17 cellular contexts compared by ENCODE assay signal in genomic region chr22:40982482-40983385, GRCh38. TPM values are rescaled to one million over a fixed set of nuclear protein-coding genes. Genes with fewer than 3 reads are reported as not detected.
DNase-seq lines count a peak whose midpoint lies in the region; ATAC-seq and TF ChIP-seq lines count a peak whose summit lies in the region.
"Had no signal": no experiment of that assay in that cellular context is flagged by ENCODE, and none has a peak within 500 bp of the region (broad histone marks: within the 10 kb centered on the region; RNA-seq: fewer than 3 reads in every experiment).

No MANE protein-coding gene starts in this region.

- H3K9me3 Mint-ChIP-seq in Caco-2 (ENCODE audit: unreplicated experiment): no peaks in the 10 kb centered on the region
- H3K9me3 Mint-ChIP-seq: T-helper 1 cell treated with Interleukin-12 subunit alpha and Interleukin-12 subunit beta and Interleukin-4 antibody, amounts not matched to agents 30 μg/mL and 1 μg/mL, for 36 hours had no signal

- WGBS in heart left ventricle, 4 donors: 58 to 69% (median 65%) methylated on average over 20 to 21 of the region's 21 CpGs

- H3K4me3 ChIP-seq in Panc1 (ENCODE audit: low read depth in 2 of 2, low read length in 2 of 2): no peak overlapping the region
- H3K4me3 ChIP-seq in heart left ventricle: no peak overlapping the region
- no peak overlapping the region for H3K4me3 ChIP-seq in rectal smooth muscle tissue (ENCODE audit: low read length)
- H3K4me3 ChIP-seq in Caco-2 (ENCODE audit: low read depth, low read length): no peak overlapping the region
- H3K4me3 ChIP-seq: GM23248, testis had no signal

- H3K9me3 ChIP-seq in Panc1 (ENCODE audit: control insufficient read depth, insufficient read depth, low read depth, low read length) (no peaks in the 10 kb centered on the region), heart left ventricle (no peaks in the 10 kb centered on the region), Caco-2 (no peaks in the 10 kb centered on the region)
- H3K9me3 ChIP-seq: testis had no signal

- TF ChIP-seq POLR2A in heart left ventricle (IDR thresholded peaks at IDR 0.05): no peak

- peak; percentile 34; the same call in 1 of the 2 replicates for ATAC-seq in Panc1
- peak; percentile 47 to 87 (median 75) for ATAC-seq in heart left ventricle
- ATAC-seq: activated CD4-positive, CD25-positive, alpha-beta regulatory T cell treated with anti-CD3 and anti-CD28 coated beads, Interleukin-2, amount 50 U/mL, for 24 hours had no signal

- POLR2A ChIA-PET in Panc1 (lab: Charles Lee): interaction anchor here (0.5 kb wide), 1 partner anchor 9 kb away, joined by 7 read pairs; no protein-coding TSS in a partner anchor
- POLR2A ChIA-PET in Caco-2 (lab: Charles Lee): no interaction called here

- intact Hi-C loops in Panc1 (cut with micrococcal nuclease; ENCODE audit: unreplicated experiment) (no loop called here), heart left ventricle (cut with DNase I) (no loop called here), Caco-2 (cut with micrococcal nuclease; ENCODE audit: unreplicated experiment) (no loop called here)

- CTCF ChIA-PET in Panc1 (lab: Charles Lee): interaction anchor here (0.7 kb wide), 1 partner anchor 10 kb away, joined by 4 read pairs; no protein-coding TSS in a partner anchor
- CTCF ChIA-PET in Caco-2 (lab: Charles Lee): no interaction called here

- no TSS peak for BruUV-seq in Panc1 (replicated peaks; lab: Mats Ljungman, UMichigan)
- BruUV-seq in Caco-2 (replicated peaks; lab: Mats Ljungman, UMichigan): no TSS peak

- TF ChIP-seq CTCF in GM13977 (IDR thresholded peaks at IDR 0.05; ENCODE audit: extremely low read depth, insufficient read depth, missing control alignments) (no peak), Panc1 (IDR thresholded peaks at IDR 0.05) (no peak), heart left ventricle (IDR thresholded peaks at IDR 0.05) (no peak), Caco-2 (IDR thresholded peaks at IDR 0.05; ENCODE audit: insufficient read depth in 1 of 2, low read depth in 1 of 2, low read length in 1 of 2, severe bottlenecking in 1 of 2, unreplicated experiment in 1 of 2) (no peak)

- H3K27ac ChIP-seq in Panc1 (ENCODE audit: low read length) (no peak overlapping the region), heart left ventricle (peak overlapping the region in 5 of 12 donors; percentile 13 to 47 (median 40)), rectal smooth muscle tissue (ENCODE audit: low read depth, low read length) (peak overlapping the region; percentile 58)
- H3K27ac ChIP-seq: GM23248, testis had no signal

- H3K36me3 Mint-ChIP-seq in Caco-2 (ENCODE audit: insufficient read depth, unreplicated experiment): no peaks in the 10 kb centered on the region

- DNase-seq in GM13977 (ENCODE audit: low spot score) (peak; percentile 67), Panc1 (ENCODE audit: low read depth, low spot score) (no peak), heart left ventricle (peak in 2 of 5 donors; percentile 35 to 37), Caco-2 (no peak), NCI-H345 treated with DMSO at 0.1 percent for 48 hours (lab: John Stamatoyannopoulos, UW; ENCODE audit: unreplicated experiment) (no peak), COR-L47 (lab: John Stamatoyannopoulos, UW) (no peak), hypothalamus (lab: John Stamatoyannopoulos, UW) (no peak)
- DNase-seq: activated CD8-positive, alpha-beta memory T cell treated with anti-CD3 and anti-CD28 coated beads, Interleukin-2, amount 50 U/mL, for 4 hours; activated naive CD4-positive, alpha-beta T cell; cortex of kidney; GM23248; kidney glomerular epithelial cell; testis had no signal

- H3K4me1 Mint-ChIP-seq in Caco-2 (ENCODE audit: low read depth, unreplicated experiment): no peaks in the 10 kb centered on the region

- no peak overlapping the region for H3K9ac ChIP-seq in rectal smooth muscle tissue (ENCODE audit: low read length)
- H3K9ac ChIP-seq: GM23248 had no signal

- H3K27me3 ChIP-seq in Panc1 (ENCODE audit: control insufficient read depth, insufficient read depth, low read length): no peaks in the 10 kb centered on the region
- H3K27me3 ChIP-seq in heart left ventricle: no peaks in the 10 kb centered on the region
- H3K27me3 ChIP-seq in rectal smooth muscle tissue (ENCODE audit: control insufficient read depth, insufficient read depth, low read length): no peaks in the 10 kb centered on the region
- H3K27me3 ChIP-seq in Caco-2 (replicated peaks; ENCODE audit: control insufficient read depth, insufficient read depth, low read length): no peaks in the 10 kb centered on the region
- H3K27me3 ChIP-seq: testis had no signal

- H3K36me3 ChIP-seq in Panc1 (ENCODE audit: control insufficient read depth, insufficient read depth, low read length): no peaks in the 10 kb centered on the region
- no peaks in the 10 kb centered on the region for H3K36me3 ChIP-seq in heart left ventricle
- H3K36me3 ChIP-seq in rectal smooth muscle tissue (ENCODE audit: control insufficient read depth, insufficient read depth, low read length): no peaks in the 10 kb centered on the region
- H3K36me3 ChIP-seq in Caco-2 (ENCODE audit: control insufficient read depth, insufficient read depth, low read length): no peaks in the 10 kb centered on the region

- H3K27ac Mint-ChIP-seq in Caco-2 (ENCODE audit: unreplicated experiment): no peak overlapping the region
- H3K27ac Mint-ChIP-seq: progenitor cell of endocrine pancreas; T-helper 1 cell treated with Interleukin-12 subunit alpha and Interleukin-12 subunit beta and Interleukin-4 antibody, amounts not matched to agents 30 μg/mL and 1 μg/mL, for 36 hours had no signal

- H3K4me1 ChIP-seq in Panc1 (ENCODE audit: control insufficient read depth, insufficient read depth, low read length) (no peaks in the 10 kb centered on the region), heart left ventricle (peaks cover 0 to 9% (median under 1%) of the 10 kb centered on the region in 12 donors), rectal smooth muscle tissue (ENCODE audit: control insufficient read depth, insufficient read depth, low read length) (peaks cover 8% of the 10 kb centered on the region), Caco-2 (no peaks in the 10 kb centered on the region)
- H3K4me1 ChIP-seq: testis had no signal

- in situ Hi-C loops in GM13977 (cut with MboI; ENCODE audit: low pct_unique_long_range_greater_than_20kb, low sequenced_read_pairs, unreplicated experiment): no loop called here
- in situ Hi-C loops in Panc1 (cut with HindIII; ENCODE audit: low pct_unique_long_range_greater_than_20kb, low sequenced_read_pairs): no loop called here

- H3K4me3 Mint-ChIP-seq in Caco-2 (ENCODE audit: unreplicated experiment): no peak overlapping the region
- H3K4me3 Mint-ChIP-seq: T-helper 1 cell treated with Interleukin-12 subunit alpha and Interleukin-12 subunit beta and Interleukin-4 antibody, amounts not matched to agents 30 μg/mL and 1 μg/mL, for 36 hours had no signal

- H3K27me3 Mint-ChIP-seq in Caco-2 (ENCODE audit: insufficient read depth, unreplicated experiment): no peaks in the 10 kb centered on the region
- H3K27me3 Mint-ChIP-seq: progenitor cell of endocrine pancreas had no signal

RNA-seq across cellular contexts. Expression of gene RBX1, which starts 31.6 kb away (rescaled TPM):
- total RNA-seq in Panc1 (2021; ENCODE audit: unreplicated experiment) (50.7 TPM), heart left ventricle (10 to 100 TPM; 44.1 to 76.2 (median 59.9) TPM), Caco-2 (2022) (69.1 and 70.0 TPM in 2 replicates)
- polyA plus RNA-seq in Panc1 (2012; ENCODE audit: insufficient read length): 55.6 TPM
- 100 to 1,000 TPM; 102 to 119 TPM for polyA plus RNA-seq in heart left ventricle
